In the genomic region with DNA sequence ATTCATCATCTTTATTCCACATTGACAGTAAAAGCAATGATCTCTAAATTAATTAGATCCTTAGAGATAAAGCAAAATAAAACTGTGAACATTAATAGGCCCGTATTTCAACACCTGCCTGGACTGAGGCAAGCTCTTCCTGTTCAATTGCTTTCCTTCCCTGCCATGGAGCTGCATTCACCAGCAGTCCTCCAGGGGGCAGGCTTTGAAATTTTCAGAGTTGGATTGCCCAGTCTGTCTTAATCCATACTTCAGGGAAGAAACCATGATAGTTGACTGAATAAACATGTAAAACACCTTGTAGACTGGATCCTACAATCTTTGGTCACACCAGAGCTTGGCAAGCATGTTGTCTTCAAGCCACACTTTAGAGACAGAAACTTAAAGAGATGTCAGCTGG, we compare ENCODE assay signal across 9 cellular contexts.
DNase-seq lines count a peak whose midpoint lies in the region; ATAC-seq and TF ChIP-seq lines count a peak whose summit lies in the region.
"Had no signal": no experiment of that assay in that cellular context is flagged by ENCODE, and none has a peak within 500 bp of the region (broad histone marks: within the 10 kb centered on the region; RNA-seq: fewer than 3 reads in every experiment).

No MANE protein-coding gene starts in this region.

- H3K4ac ChIP-seq in H9 (ENCODE audit: low read depth, low read length): no peak overlapping the region

- no peaks in the 10 kb centered on the region for H3K79me1 ChIP-seq in H9 (ENCODE audit: insufficient read depth, low read depth, low read length, poor library complexity, severe bottlenecking)

- no peaks in the 10 kb centered on the region for H3K4me1 ChIP-seq in H9 (ENCODE audit: insufficient read depth, low read length)

- H4K20me1 ChIP-seq in H9 (ENCODE audit: control insufficient read depth, insufficient read depth, insufficient read length) (no peaks in the 10 kb centered on the region), SU-DHL-6 (ENCODE audit: low read depth, low read length) (no peaks in the 10 kb centered on the region)

- peaks cover 7% of the 10 kb centered on the region for H3K9me3 ChIP-seq in H9 (ENCODE audit: control insufficient read depth, low read depth, low read length)
- no peaks in the 10 kb centered on the region for H3K9me3 ChIP-seq in SU-DHL-6 (ENCODE audit: insufficient read depth, low read length)

- H2BK5ac ChIP-seq in H9 (ENCODE audit: insufficient read length, low read length): no peak overlapping the region

- no peaks in the 10 kb centered on the region for H3K36me3 Mint-ChIP-seq in H9 (ENCODE audit: insufficient read depth in 1 of 3, low read depth in 3 of 3)

- no peak overlapping the region for H2AFZ ChIP-seq in H9 (ENCODE audit: low read length)
- no peak overlapping the region for H2AFZ ChIP-seq in SU-DHL-6 (ENCODE audit: low read depth, low read length, severe bottlenecking)

- H3K9ac ChIP-seq in H9 (ENCODE audit: extremely low read depth, insufficient read length, low read length) (no peak overlapping the region), SU-DHL-6 (ENCODE audit: low read length) (no peak overlapping the region)

- no peaks in the 10 kb centered on the region for H3K27me3 Mint-ChIP-seq in H9 (ENCODE audit: low read depth)
- H3K27me3 Mint-ChIP-seq: activated B cell treated with CpG ODN at 0.5 μM for 24 hours had no signal

- H3K4me3 Mint-ChIP-seq in H9: no peak overlapping the region
- H3K4me3 Mint-ChIP-seq: activated B cell treated with CpG ODN at 0.5 μM for 24 hours had no signal

- no peak overlapping the region for H3K14ac ChIP-seq in H9 (ENCODE audit: insufficient read depth, low read length)

- H3K4me2 ChIP-seq in H9 (ENCODE audit: insufficient read depth, insufficient read length, low read length): no peak overlapping the region
- no peak overlapping the region for H3K4me2 ChIP-seq in SU-DHL-6 (ENCODE audit: low read depth, low read length, poor library complexity, severe bottlenecking)

- H3K56ac ChIP-seq in H9 (ENCODE audit: insufficient read length, low read depth, low read length): no peak overlapping the region

- H3K9me2 ChIP-seq in SU-DHL-6 (replicated peaks; ENCODE audit: insufficient read depth, low read length): no peaks in the 10 kb centered on the region

- no peak overlapping the region for H2BK120ac ChIP-seq in H9 (ENCODE audit: low read depth, low read length, poor library complexity, severe bottlenecking)

- H4K8ac ChIP-seq in H9 (replicated peaks; ENCODE audit: insufficient read length, low read depth, low read length): no peak overlapping the region

- H2BK20ac ChIP-seq in H9 (ENCODE audit: low read depth, low read length, poor library complexity, severe bottlenecking): no peak overlapping the region

- no peaks in the 10 kb centered on the region for H3K36me3 ChIP-seq in SU-DHL-6 (ENCODE audit: low read length)

- no peaks in the 10 kb centered on the region for H3F3A ChIP-seq in SU-DHL-6 (ENCODE audit: insufficient read depth)

- no peaks in the 10 kb centered on the region for H3K9me3 Mint-ChIP-seq in H9

- DNase-seq in EL (peak; percentile 11), H9 (peak; percentile 56), left lobe of liver (ENCODE audit: low spot score) (no peak), medulla oblongata (ENCODE audit: extremely low spot score) (no peak), dermis blood vessel endothelial cell (no peak)
- DNase-seq in activated CD8-positive, alpha-beta memory T cell treated with anti-CD3 and anti-CD28 coated beads for 24 hours: no peak
- DNase-seq: activated B cell treated with CpG ODN at 0.5 μM for 24 hours had no signal

- H2BK15ac ChIP-seq in H9 (ENCODE audit: low read depth, low read length): no peak overlapping the region

- no peak overlapping the region for H2BK12ac ChIP-seq in H9 (ENCODE audit: insufficient read length, low read depth, low read length)

- H3K27me3 ChIP-seq in H9 (ENCODE audit: insufficient read depth, low read length) (no peaks in the 10 kb centered on the region), SU-DHL-6 (ENCODE audit: low read length) (no peaks in the 10 kb centered on the region)

- H3K27ac ChIP-seq in H9 (ENCODE audit: insufficient read length, low read depth, low read length) (no peak overlapping the region), SU-DHL-6 (ENCODE audit: low read depth, low read length) (no peak overlapping the region)

- no peak overlapping the region for H3K27ac Mint-ChIP-seq in H9
- H3K27ac Mint-ChIP-seq: activated B cell treated with CpG ODN at 0.5 μM for 24 hours had no signal

- H3K23me2 ChIP-seq in H9 (ENCODE audit: insufficient read length, low read depth, low read length, poor library complexity, severe bottlenecking): no peaks in the 10 kb centered on the region

- TF ChIP-seq CTCF in H9 (conservative IDR thresholded peaks at IDR 0.05): peak; percentile 82
- peak; percentile 16 for TF ChIP-seq CTCF in SU-DHL-6 (IDR thresholded peaks at IDR 0.05; ENCODE audit: insufficient read depth, low read length, poor library complexity, severe bottlenecking)

- no CpG with 5 or more reads among the region's 1 CpG for WGBS in H9 (ENCODE audit: extremely low coverage, insufficient read length, low lambda C conversion rate)

- H3K79me2 ChIP-seq in H9 (ENCODE audit: insufficient read depth, low read length) (no peaks in the 10 kb centered on the region), SU-DHL-6 (ENCODE audit: insufficient read depth, low read length) (no peaks in the 10 kb centered on the region)

- H3K18ac ChIP-seq in H9 (ENCODE audit: insufficient read length, low read depth, low read length): no peak overlapping the region

- no peak overlapping the region for H4K91ac ChIP-seq in H9 (ENCODE audit: insufficient read length, low read depth, low read length)

- ATAC-seq in left lobe of liver: peak; percentile 65
- no peak for ATAC-seq in GM19463 (IDR thresholded peaks at IDR 0.05; ENCODE audit: unreplicated experiment)

- H3T11ph ChIP-seq in H9 (ENCODE audit: low read length): no peak overlapping the region

- no peak overlapping the region for H3K23ac ChIP-seq in H9 (ENCODE audit: insufficient read length, low read depth, low read length)

- H3K4me3 ChIP-seq in SU-DHL-6 (ENCODE audit: insufficient read depth, low read length, poor library complexity, severe bottlenecking): no peak overlapping the region

- no peak overlapping the region for H4K5ac ChIP-seq in H9 (ENCODE audit: insufficient read length, low read depth, low read length)

- H2AK5ac ChIP-seq in H9 (ENCODE audit: insufficient read length, low read length): no peak overlapping the region

- H3K4me1 Mint-ChIP-seq in H9: no peaks in the 10 kb centered on the region
- H3K4me1 Mint-ChIP-seq: activated B cell treated with CpG ODN at 0.5 μM for 24 hours had no signal

Comparison
In these comparisons a context has a peak if more than half of its experiments do, and no peak if none do; other contexts are left out.
1. DNase-seq: peak in EL (single experiment) and H9 (single experiment); none in left lobe of liver (single experiment), activated CD8-positive, alpha-beta memory T cell treated with anti-CD3 and anti-CD28 coated beads for 24 hours (single experiment), medulla oblongata (single experiment) and dermis blood vessel endothelial cell (single experiment).